9 cellular contexts compared by ENCODE assay signal in the genomic region with DNA sequence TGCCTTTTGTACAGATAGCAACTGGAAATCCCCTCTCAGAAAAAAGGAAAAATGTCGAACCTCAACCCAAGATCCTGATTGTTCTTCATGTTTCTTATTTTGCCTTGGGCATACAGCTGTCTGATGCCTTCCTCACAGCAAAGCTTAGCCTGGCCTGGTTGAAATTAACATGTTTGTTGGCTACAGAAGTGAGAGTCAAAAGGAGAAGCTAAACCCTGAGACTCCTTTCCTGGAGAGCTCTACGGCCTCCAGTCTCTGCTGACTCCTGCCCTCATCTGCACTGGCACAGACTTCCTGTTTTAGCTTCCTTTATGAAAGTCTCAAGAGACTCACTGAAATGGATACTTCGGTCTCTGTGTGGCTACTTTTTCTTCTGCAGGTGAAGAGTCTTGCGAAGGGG.
DNase-seq lines count a peak whose midpoint lies in the region; ATAC-seq, FAIRE-seq and TF ChIP-seq lines count a peak whose summit lies in the region.
"Had no signal": no experiment of that assay in that cellular context is flagged by ENCODE, and none has a peak within 500 bp of the region (broad histone marks: within the 10 kb centered on the region; RNA-seq: fewer than 3 reads in every experiment).

No MANE protein-coding gene starts in this region.

- RAD21 ChIA-PET in GM12878 (lab: Charles Lee; ENCODE audit: unreplicated experiment), result no interaction called here

- SMC1A ChIA-PET in GM12878 (lab: Charles Lee; ENCODE audit: uncharacterized antibody, unreplicated experiment), result interaction anchor here (1.3 to 3.0 kb wide), 2 partner anchors 10 to 25 kb away, joined by 5 to 11 read pairs; no protein-coding TSS in a partner anchor

- no peaks in the 10 kb centered on the region for H3K9me3 ChIP-seq in CD4-positive, CD25-positive, alpha-beta regulatory T cell (ENCODE audit: control insufficient read depth in 2 of 2, low read length in 2 of 2)
- H3K9me3 ChIP-seq in GM12878 (replicated peaks; ENCODE audit: control insufficient read depth, insufficient read depth, low read length) (no peaks in the 10 kb centered on the region), HAP-1 (no peaks in the 10 kb centered on the region)

- H4K20me1 ChIP-seq in GM12878 (ENCODE audit: control insufficient read depth, insufficient read depth), result no peaks in the 10 kb centered on the region

- POLR2A ChIA-PET in GM12878 (lab: Charles Lee), result no interaction called here

- H3K4me3 ChIP-seq in CD4-positive, CD25-positive, alpha-beta regulatory T cell (ENCODE audit: low read depth, low read length), result no peak overlapping the region
- H3K4me3 ChIP-seq in GM12878 (no peak overlapping the region), H7 (ENCODE audit: insufficient read depth, low read depth, low read length) (no peak overlapping the region), HAP-1 (no peak overlapping the region)

- in situ Hi-C loops in GM12878 (cut with MboI) (no loop called here), HAP-1 (cut with MboI; ENCODE audit: low sequenced_read_pairs) (no loop called here)

- no peak overlapping the region for H3K27ac Mint-ChIP-seq in CD4-positive, CD25-positive, alpha-beta regulatory T cell

- H3K9me3 Mint-ChIP-seq in CD4-positive, CD25-positive, alpha-beta regulatory T cell, result no peaks in the 10 kb centered on the region

- TF ChIP-seq EP300 in GM12878 (IDR thresholded peaks at IDR 0.05; ENCODE audit: borderline replicate concordance in 1 of 2, control insufficient read depth in 1 of 2, low read depth in 2 of 2, low read length in 2 of 2), result no peak

- CTCF ChIA-PET in GM12878 (lab: Yijun Ruan, JAX), result interaction anchor here (1.0 kb wide), 1 partner anchor 9 kb away, joined by 3 read pairs; no protein-coding TSS in a partner anchor

- peaks cover 4% of the 10 kb centered on the region for H3K27me3 Mint-ChIP-seq in CD4-positive, CD25-positive, alpha-beta regulatory T cell

- H3K27ac ChIP-seq in CD4-positive, CD25-positive, alpha-beta regulatory T cell (ENCODE audit: insufficient read depth, low read length, poor library complexity, severe bottlenecking), result no peak overlapping the region
- H3K27ac ChIP-seq in GM12878 (ENCODE audit: control insufficient read depth, insufficient read depth), result peak overlapping the region; percentile 20; the same call in 1 of the 2 replicates

- H3K27me3 ChIP-seq in CD4-positive, CD25-positive, alpha-beta regulatory T cell (ENCODE audit: control insufficient read depth, insufficient read depth, low read length), result peaks cover 2% of the 10 kb centered on the region
- H3K27me3 ChIP-seq in GM12878 (replicated peaks in 1 of 2; ENCODE audit: control insufficient read depth in 2 of 2, insufficient read depth in 2 of 2, low read length in 1 of 2) (no peaks in the 10 kb centered on the region), H7 (ENCODE audit: control insufficient read depth, insufficient read depth, low read length) (no peaks in the 10 kb centered on the region), HAP-1 (ENCODE audit: low read depth) (no peaks in the 10 kb centered on the region)

- TF ChIP-seq POLR2A in GM12878 (IDR thresholded peaks at IDR 0.05; ENCODE audit: low read depth, low read length) (no peak), erythroblast (IDR thresholded peaks at IDR 0.05; ENCODE audit: low read length) (no peak)

- no peaks in the 10 kb centered on the region for H3K79me2 ChIP-seq in GM12878 (ENCODE audit: control insufficient read depth, insufficient read depth, low read length)

- no TSS peak for BruUV-seq in GM12878 (replicated peaks; lab: Mats Ljungman, UMichigan)

- H3K36me3 Mint-ChIP-seq in CD4-positive, CD25-positive, alpha-beta regulatory T cell, result no peaks in the 10 kb centered on the region

- H3K9ac ChIP-seq in GM12878 (ENCODE audit: control insufficient read depth, insufficient read depth, low read length), result no peak overlapping the region

- peak in 1 of 3 donors; percentile 8 for DNase-seq in CD4-positive, CD25-positive, alpha-beta regulatory T cell
- DNase-seq in GM12878 (ENCODE audit: low read depth, low spot score) (peak; percentile 60), H7 (no peak), HAP-1 (ENCODE audit: low spot score in 2 of 2) (no peak), erythroblast (lab: John Stamatoyannopoulos, UW) (no peak), NCI-H2081 treated with DMSO at 0.1 percent for 48 hours (lab: John Stamatoyannopoulos, UW) (no peak)
- DNase-seq: activated naive CD4-positive, alpha-beta T cell treated with anti-CD3 and anti-CD28 coated beads, Interleukin-2, amount 50 U/mL, for 16 hours had no signal

- H3K4me1 Mint-ChIP-seq in CD4-positive, CD25-positive, alpha-beta regulatory T cell, result peaks cover 0 to 6% (median 2%) of the 10 kb centered on the region in 4 donors

- intact Hi-C loops in GM12878 (cut with micrococcal nuclease; ENCODE audit: unreplicated experiment), result no loop called here

- no peaks in the 10 kb centered on the region for H3K4me1 ChIP-seq in CD4-positive, CD25-positive, alpha-beta regulatory T cell (ENCODE audit: control insufficient read depth, insufficient read depth, low read length, poor library complexity, severe bottlenecking)
- H3K4me1 ChIP-seq in GM12878 (ENCODE audit: control insufficient read depth, insufficient read depth, low read length), result peaks cover 12% of the 10 kb centered on the region
- no peaks in the 10 kb centered on the region for H3K4me1 ChIP-seq in HAP-1

- peak overlapping the region; percentile 34; the same call in 1 of the 2 replicates for H3K4me2 ChIP-seq in GM12878 (ENCODE audit: control insufficient read depth, insufficient read depth)

- no peak overlapping the region for H3K4me3 Mint-ChIP-seq in CD4-positive, CD25-positive, alpha-beta regulatory T cell

- peak; percentile 19 to 45 for ATAC-seq in CD4-positive, CD25-positive, alpha-beta regulatory T cell (ENCODE audit: low read depth in 2 of 2)
- ATAC-seq in GM19467 (IDR thresholded peaks at IDR 0.05; ENCODE audit: unreplicated experiment) (peak; percentile 87), HG03280 (IDR thresholded peaks at IDR 0.05; ENCODE audit: unreplicated experiment) (peak; percentile 74), GM12878 (peak; percentile 82)

- no peak for TF ChIP-seq CTCF in GM12878 (IDR thresholded peaks at IDR 0.05 in 2 of 3, conservative IDR thresholded peaks at IDR 0.05 in 1 of 3; ENCODE audit: control insufficient read depth in 2 of 3, extremely low read depth in 1 of 3, insufficient read depth in 1 of 3, low read depth in 3 of 3, low read length in 3 of 3)

- H3K36me3 ChIP-seq in CD4-positive, CD25-positive, alpha-beta regulatory T cell (ENCODE audit: control insufficient read depth, insufficient read depth, low read length), result no peaks in the 10 kb centered on the region
- no peaks in the 10 kb centered on the region for H3K36me3 ChIP-seq in GM12878 (ENCODE audit: control insufficient read depth in 2 of 2, insufficient read depth in 2 of 2, low read length in 1 of 2)
- H3K36me3 ChIP-seq in H7 (replicated peaks; ENCODE audit: control insufficient read depth, insufficient read depth, low read length), result no peaks in the 10 kb centered on the region
- no peaks in the 10 kb centered on the region for H3K36me3 ChIP-seq in HAP-1 (replicated peaks)

- no peak for FAIRE-seq in GM12878 (lab: Jason Lieb, UNC)

- TF ChIP-seq RAD21 in GM12878 (IDR thresholded peaks at IDR 0.05; ENCODE audit: insufficient read depth, low read depth, low read length), result no peak

- WGBS in GM12878 (ENCODE audit: insufficient coverage, insufficient replicate concordance, low lambda C conversion rate, missing lambda C conversion rate), result 18% methylated on average over 4 of the region's 4 CpGs

- H2AFZ ChIP-seq in GM12878 (ENCODE audit: control insufficient read depth, low read depth, low read length), result peak overlapping the region; percentile 65

TF ChIP-seq in GM12878, 131 proteins besides CTCF, POLR2A, EP300 and RAD21 (continues in another document):
- no peak for TF ChIP-seq HSF1 (IDR thresholded peaks at IDR 0.05; ENCODE audit: low read depth, low read length)
- no peak for TF ChIP-seq BCLAF1 (IDR thresholded peaks at IDR 0.05)
- no peak for TF ChIP-seq WRNIP1 (IDR thresholded peaks at IDR 0.05; ENCODE audit: borderline replicate concordance, low read depth, low read length)
- peak; percentile 85; the same call in 1 of the 2 replicates for TF ChIP-seq SPI1 (IDR thresholded peaks at IDR 0.05; ENCODE audit: borderline replicate concordance, insufficient read depth, low read depth, low read length)
- TF ChIP-seq CBX5 (IDR thresholded peaks at IDR 0.05; ENCODE audit: low read depth), result 0 out of 2 replicates have a peak, but pooled peaks have one; percentile 37
- TF ChIP-seq IKZF2 (IDR thresholded peaks at IDR 0.05), result peak; percentile 39 to 50; a peak in 2 of 4 replicates

Comparison
In these comparisons a context has a peak if more than half of its experiments do, and no peak if none do; other contexts are left out.
1. ATAC-seq: peak in every context shown above with its lines; median percentile 87 in GM19467; 82 in GM12878; 74 in HG03280; 32 in CD4-positive, CD25-positive, alpha-beta regulatory T cell.